16 cellular contexts compared by ENCODE assay signal in the genomic region with DNA sequence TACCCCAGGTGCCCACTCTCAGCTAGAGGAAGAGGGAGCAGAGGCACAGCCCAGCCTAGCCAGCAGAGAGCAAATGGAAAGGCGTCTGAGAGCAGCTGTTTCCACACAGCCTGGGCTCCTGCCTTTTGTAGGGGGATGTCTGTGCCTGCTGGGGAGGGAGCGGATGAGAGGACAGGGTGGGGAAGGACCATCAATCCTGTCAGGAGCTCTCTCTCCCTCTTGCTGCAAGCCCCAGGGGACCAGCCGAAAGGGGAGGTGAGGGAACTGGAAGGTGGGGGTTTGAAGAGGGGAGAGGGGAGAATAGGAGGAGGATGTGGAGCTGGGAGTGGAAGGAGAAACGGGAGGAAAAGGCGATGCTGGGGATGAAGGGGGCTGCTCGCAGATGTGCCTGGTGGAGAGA. TPM values are rescaled to one million over a fixed set of nuclear protein-coding genes. Genes with fewer than 3 reads are reported as not detected.
DNase-seq lines count a peak whose midpoint lies in the region; ATAC-seq lines count a peak whose summit lies in the region.
"Had no signal": no experiment of that assay in that cellular context is flagged by ENCODE, and none has a peak within 500 bp of the region (broad histone marks: within the 10 kb centered on the region; RNA-seq: fewer than 3 reads in every experiment).

Gene PKD2L1 (minus strand): TSS at position 101 of the 400 bp plus-strand sequence. CDS start 125 bp downstream, outside the sequence.

- no peak within 1 kb of the TSS for H3K27ac ChIP-seq in CD4-positive, alpha-beta memory T cell (ENCODE audit: low read depth, low read length)
- H3K27ac ChIP-seq: BLaER1 treated with 17β-estradiol and CSF1 and Interleukin-3, amounts not matched to agents 10 nM and 100 nM; GM23248 had no signal

- H3K4me1 ChIP-seq in CD4-positive, alpha-beta memory T cell (ENCODE audit: insufficient read depth, low read length) = no peaks in the 10 kb centered on the region

- POLR2A ChIA-PET in CD4-positive, alpha-beta memory T cell (lab: Charles Lee; ENCODE audit: partially characterized antibody) = no interaction called here

- H3K4me3 ChIP-seq in CD4-positive, alpha-beta memory T cell (ENCODE audit: low read length in 2 of 2) = no peak within 1 kb of the TSS
- H3K4me3 ChIP-seq: BLaER1 treated with 17β-estradiol and CSF1 and Interleukin-3, amounts not matched to agents 10 nM and 100 nM; GM23248 had no signal

- H3K36me3 ChIP-seq in CD4-positive, alpha-beta memory T cell (ENCODE audit: insufficient read depth, low read length) = no peaks in the 10 kb centered on the region
- H3K36me3 ChIP-seq: BLaER1 treated with 17β-estradiol and CSF1 and Interleukin-3, amounts not matched to agents 10 nM and 100 nM had no signal

- peak within 1 kb of the TSS; percentile 54 to 95 (median 84) for H3K27ac Mint-ChIP-seq in naive B cell
- no peak within 1 kb of the TSS for H3K27ac Mint-ChIP-seq in CD4-positive, alpha-beta memory T cell
- H3K27ac Mint-ChIP-seq: CD4-positive, CD25-positive, alpha-beta regulatory T cell had no signal

- CTCF ChIA-PET in CD4-positive, alpha-beta memory T cell (lab: Charles Lee; ENCODE audit: partially characterized antibody) = interaction anchor here (1.0 kb wide), 1 partner anchor 10 kb away, joined by 3 read pairs; no protein-coding TSS in a partner anchor

- no peaks in the 10 kb centered on the region for H3K36me3 Mint-ChIP-seq in naive B cell
- no peaks in the 10 kb centered on the region for H3K36me3 Mint-ChIP-seq in CD4-positive, alpha-beta memory T cell
- H3K36me3 Mint-ChIP-seq: CD4-positive, CD25-positive, alpha-beta regulatory T cell had no signal

- no peak for ATAC-seq in naive B cell (ENCODE audit: low read depth in 2 of 2)
- no peak for ATAC-seq in GM19023 (IDR thresholded peaks at IDR 0.05; ENCODE audit: unreplicated experiment)

- no peaks in the 10 kb centered on the region for H3K9me3 ChIP-seq in CD4-positive, alpha-beta memory T cell (ENCODE audit: control insufficient read depth in 1 of 2, low read length in 2 of 2)
- H3K9me3 ChIP-seq: BLaER1 treated with 17β-estradiol and CSF1 and Interleukin-3, amounts not matched to agents 10 nM and 100 nM had no signal

- H3K27me3 Mint-ChIP-seq in naive B cell = peaks cover 11 to 46% (median 44%) of the 10 kb centered on the region in 3 donors
- peaks cover 3 to 11% of the 10 kb centered on the region in 2 donors for H3K27me3 Mint-ChIP-seq in CD4-positive, alpha-beta memory T cell

- peak; percentile 14 for DNase-seq in NCI-H2171 treated with DMSO at 0.1 percent for 48 hours (lab: John Stamatoyannopoulos, UW)
- no peak for DNase-seq in NCI-H2171 (lab: John Stamatoyannopoulos, UW)
- peak; percentile 47 for DNase-seq in NCI-H146 treated with DMSO at 0.1 percent for 48 hours (lab: John Stamatoyannopoulos, UW; ENCODE audit: unreplicated experiment)
- no peak for DNase-seq in naive B cell
- no peak for DNase-seq in activated T-cell treated with anti-CD3 and anti-CD28 coated beads, Interleukin-2, amount 50 U/mL, for 48 hours
- DNase-seq in CD4-positive, alpha-beta memory T cell = no peak
- DNase-seq: 8988T; AML-193; Calu3; CD4-positive, CD25-positive, alpha-beta regulatory T cell; DMS 273 treated with DMSO at 0.1 percent for 48 hours; GM23248 had no signal

- H3K27me3 ChIP-seq in CD4-positive, alpha-beta memory T cell (ENCODE audit: insufficient read depth, low read length) = peaks cover 3% of the 10 kb centered on the region
- H3K27me3 ChIP-seq: BLaER1 treated with 17β-estradiol and CSF1 and Interleukin-3, amounts not matched to agents 10 nM and 100 nM had no signal

- intact Hi-C loops in CD4-positive, alpha-beta memory T cell (cut with micrococcal nuclease) = no loop called here

- peaks cover 18 to 27% (median 22%) of the 10 kb centered on the region in 3 donors for H3K4me1 Mint-ChIP-seq in naive B cell
- H3K4me1 Mint-ChIP-seq in CD4-positive, alpha-beta memory T cell = peaks cover 0 to 6% (median 3%) of the 10 kb centered on the region in 4 donors

- no peaks in the 10 kb centered on the region for H3K9me3 Mint-ChIP-seq in naive B cell
- no peaks in the 10 kb centered on the region for H3K9me3 Mint-ChIP-seq in CD4-positive, alpha-beta memory T cell

- H3K4me3 Mint-ChIP-seq in naive B cell = peak within 1 kb of the TSS in 1 of 8 donors; percentile 15
- no peak within 1 kb of the TSS for H3K4me3 Mint-ChIP-seq in CD4-positive, alpha-beta memory T cell
- H3K4me3 Mint-ChIP-seq: CD4-positive, CD25-positive, alpha-beta regulatory T cell had no signal

RNA-seq across cellular contexts. Expression of gene PKD2L1, which starts in this region (rescaled TPM):
- polyA plus RNA-seq in naive B cell (ENCODE audit: low read depth in 6 of 6) = 1 to 10 TPM in 1 of 6 donors, under 1 TPM in 2, not detected in 3; 0.25 to 1.1 (median 0.93) TPM
- not detected for total RNA-seq in CD4-positive, alpha-beta memory T cell
- polyA plus RNA-seq in CD4-positive, alpha-beta memory T cell = not detected
- total RNA-seq: Calu3; CD4-positive, CD25-positive, alpha-beta regulatory T cell; Daoy; GM23248; HT1080 had no signal
- polyA plus RNA-seq: CD4-positive, CD25-positive, alpha-beta regulatory T cell; GM23248 had no signal

Comparison
In these comparisons a context has a peak if more than half of its experiments do, and no peak if none do; other contexts are left out.
1. DNase-seq: peak in NCI-H2171 treated with DMSO at 0.1 percent for 48 hours (single experiment) and NCI-H146 treated with DMSO at 0.1 percent for 48 hours (single experiment); none in NCI-H2171 (single experiment), naive B cell (single experiment), activated T-cell treated with anti-CD3 and anti-CD28 coated beads, Interleukin-2, amount 50 U/mL, for 48 hours (0 of 2) and CD4-positive, alpha-beta memory T cell (0 of 5).
2. H3K27ac Mint-ChIP-seq: peak in naive B cell (6 of 6); none in CD4-positive, alpha-beta memory T cell (0 of 7).